Comparison of ENCODE assay signal across 33 cellular contexts in genomic region chr1:63014267-63014666, GRCh38.
"Had no signal": no experiment of that assay in that cellular context is flagged by ENCODE, and none has a peak within 500 bp of the region (broad histone marks: within the 10 kb centered on the region; RNA-seq: fewer than 3 reads in every experiment).

No MANE protein-coding gene starts in this region.

- H3K36me3 ChIP-seq: adrenal gland, ascending aorta, brain microvascular endothelial cell, breast epithelium, cardiac muscle cell had no signal

- H3K27me3 ChIP-seq: adrenal gland, ascending aorta, body of pancreas, brain microvascular endothelial cell, breast epithelium, cardiac muscle cell had no signal

- ATAC-seq: activated naive CD4-positive, alpha-beta T cell treated with anti-CD3 and anti-CD28 coated beads, Interleukin-2, amount 50 U/mL, for 72 hours; activated naive CD8-positive, alpha-beta T cell treated with anti-CD3 and anti-CD28 coated beads, Interleukin-2, amount 50 U/mL, for 24 hours; activated T-cell treated with anti-CD3 and anti-CD28 coated beads, Interleukin-2, amount 50 U/mL, for 4 hours; activated T-cell treated with anti-CD3 and anti-CD28 coated beads, Interleukin-2, amount 50 U/mL, for 72 hours; activated T-helper 17 cell treated with anti-CD3 and anti-CD28 coated beads, Interleukin-2, amount 50 U/mL, for 72 hours; body of pancreas had no signal

- DNase-seq: activated effector memory CD4-positive, alpha-beta T cell treated with anti-CD3 and anti-CD28 coated beads, Interleukin-2, amount 50 U/mL, for 16 hours; activated effector memory CD4-positive, alpha-beta T cell treated with Interleukin-2 at 50 U/mL for 16 hours; activated gamma-delta T cell; activated gamma-delta T cell treated with Interleukin-2 at 50 U/mL for 16 hours; activated naive CD4-positive, alpha-beta T cell; activated naive CD4-positive, alpha-beta T cell treated with anti-CD3 and anti-CD28 coated beads for 36 hours; activated naive CD4-positive, alpha-beta T cell treated with anti-CD3 and anti-CD28 coated beads, Interleukin-2, amount 10 ng/mL, durations not matched to agents 7 days and 5 days; activated naive CD4-positive, alpha-beta T cell treated with anti-CD3 and anti-CD28 coated beads, Interleukin-2, amount 50 U/mL, for 16 hours; activated naive CD4-positive, alpha-beta T cell treated with Interleukin-2 at 50 U/mL for 16 hours; activated naive CD8-positive, alpha-beta T cell treated with anti-CD3 and anti-CD28 coated beads for 36 hours; activated naive CD8-positive, alpha-beta T cell treated with anti-CD3 and anti-CD28 coated beads, Interleukin-2, amount 10 ng/mL, durations not matched to agents 7 days and 5 days; activated naive CD8-positive, alpha-beta T cell treated with anti-CD3 and anti-CD28 coated beads, Interleukin-2, amount 50 U/mL, for 24 hours; activated T-cell treated with anti-CD3 and anti-CD28 coated beads, Interleukin-2, amount 50 U/mL, for 24 hours; activated T-cell treated with anti-CD3 and anti-CD28 coated beads, Interleukin-2, amount 50 U/mL, for 4 hours; activated T-cell treated with anti-CD3 and anti-CD28 coated beads, Interleukin-2, amount 50 U/mL, for 48 hours; activated T-cell treated with anti-CD3 and anti-CD28 coated beads, Interleukin-2, amount 50 U/mL, for 72 hours; adrenal gland; amniotic stem cell; amygdala; anterior cingulate cortex; aorta; body of pancreas; brain microvascular endothelial cell; caudate nucleus; central memory CD4-positive, alpha-beta T cell; cerebellar nuclear complex had no signal

- H3K4me3 ChIP-seq: adrenal gland, ascending aorta, body of pancreas, breast epithelium, cardiac muscle cell had no signal

- H3K4me1 ChIP-seq: adrenal gland, ascending aorta, breast epithelium had no signal

- FAIRE-seq: astrocyte, bronchial epithelial cell had no signal

- H3K9me3 ChIP-seq: adrenal gland, ascending aorta, body of pancreas, breast epithelium had no signal

- H3K27ac ChIP-seq: adrenal gland, ascending aorta, body of pancreas, brain microvascular endothelial cell, breast epithelium, cardiac muscle cell had no signal
